In the genomic region with DNA sequence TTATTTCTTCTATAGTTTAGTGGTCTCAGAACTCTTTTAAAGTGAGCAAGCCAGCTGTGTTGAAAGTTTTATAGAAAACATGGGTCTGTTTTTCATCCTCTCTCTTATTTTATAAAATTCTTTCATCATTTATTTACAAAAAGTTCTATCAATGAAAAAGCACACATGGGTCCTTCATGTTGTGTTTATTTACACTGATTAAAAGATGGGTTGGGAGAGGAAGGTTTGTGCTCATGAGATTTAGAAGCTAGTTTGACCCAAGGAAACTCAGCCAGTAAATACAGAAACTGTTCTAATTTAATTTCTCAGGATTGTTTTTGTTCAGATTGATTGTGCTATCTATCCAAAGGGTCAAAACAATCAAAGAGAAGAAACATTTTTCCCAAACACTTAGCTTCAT, we compare ENCODE assay signal across 33 cellular contexts.
"Had no signal": no experiment of that assay in that cellular context is flagged by ENCODE, and none has a peak within 500 bp of the region (broad histone marks: within the 10 kb centered on the region; RNA-seq: fewer than 3 reads in every experiment).

No MANE protein-coding gene starts in this region.

- H3K27ac Mint-ChIP-seq: activated B cell treated with CpG ODN at 0.5 μM for 24 hours; activated CD8-positive, alpha-beta T cell treated with anti-CD3 and anti-CD28 coated beads for 36 hours; activated naive CD4-positive, alpha-beta T cell treated with anti-CD3 and anti-CD28 coated beads for 36 hours; activated naive CD4-positive, alpha-beta T cell treated with anti-CD3 and anti-CD28 coated beads, Interleukin-2, amount 50 U/mL, for 24 hours; activated naive CD8-positive, alpha-beta T cell treated with anti-CD3 and anti-CD28 coated beads, Interleukin-2, amount 10 ng/mL, durations not matched to agents 7 days and 5 days; activated T-helper 1 cell treated with anti-CD3 and anti-CD28 coated beads, Interleukin-12 subunit alpha, Interleukin-12 subunit beta, Interleukin-2, Interleukin-4 antibody, amounts not matched to agents 30 ng/mL and 10 ng/mL and 1 ng/mL, durations not matched to agents 14 hours and 24 hours and 36 hours; activated T-helper 2 cell treated with anti-CD3 and anti-CD28 coated beads, Interferon-gamma antibody, Interleukin-2, Interleukin-4, amounts not matched to agents 10 μg/mL and 5 μg/mL and 100 μg/mL, durations not matched to agents 14 hours and 24 hours and 36 hours; dendritic cell treated with granulocyte-macrophage colony-stimulating factor and Interleukin-4, amounts not matched to agents 40 ng/mL and 50 ng/mL, for 4 days; endodermal cell; T-helper 17 cell; T-helper 2 cell treated with Interferon-gamma antibody and Interleukin-4, amounts not matched to agents 5 μg/mL and 100 μg/mL, for 36 hours had no signal

- H3K27me3 ChIP-seq: brain microvascular endothelial cell, dorsolateral prefrontal cortex, esophagus muscularis mucosa, gastroesophageal sphincter had no signal

- DNase-seq: activated B cell treated with CpG ODN at 0.5 μM for 24 hours; activated CD4-positive, alpha-beta T cell treated with anti-CD3 and anti-CD28 coated beads for 48 hours; activated CD4-positive, alpha-beta T cell treated with anti-CD3 and anti-CD28 coated beads, Interleukin-2, amount 50 U/mL, for 1 hour; activated CD4-positive, alpha-beta T cell treated with anti-CD3 and anti-CD28 coated beads, Interleukin-2, amount 50 U/mL, for 48 hours; activated CD8-positive, alpha-beta memory T cell treated with anti-CD3 and anti-CD28 coated beads for 24 hours; activated CD8-positive, alpha-beta T cell treated with anti-CD3 and anti-CD28 coated beads for 36 hours; activated effector memory CD4-positive, alpha-beta T cell treated with anti-CD3 and anti-CD28 coated beads, Interleukin-2, amount 50 U/mL, for 16 hours; activated naive CD4-positive, alpha-beta T cell treated with anti-CD3 and anti-CD28 coated beads for 36 hours; activated naive CD8-positive, alpha-beta T cell treated with anti-CD3 and anti-CD28 coated beads, Interleukin-2, amount 10 ng/mL, durations not matched to agents 7 days and 5 days; activated T-cell treated with anti-CD3 and anti-CD28 coated beads, Interleukin-2, amount 50 U/mL, for 1 hour; activated T-cell treated with anti-CD3 and anti-CD28 coated beads, Interleukin-2, amount 50 U/mL, for 48 hours; amniotic stem cell; anterior cingulate cortex; brain microvascular endothelial cell; dorsolateral prefrontal cortex; effector memory CD4-positive, alpha-beta T cell; endodermal cell; erythroblast; foreskin melanocyte; T-helper 1 cell; T-helper 17 cell; T1000; WERI-Rb-1 had no signal

- H3K4me3 ChIP-seq: coronary artery, dorsolateral prefrontal cortex, esophagus muscularis mucosa, gastroesophageal sphincter had no signal

- H3K27ac ChIP-seq: brain microvascular endothelial cell, WERI-Rb-1 had no signal

- H3K9me3 Mint-ChIP-seq: activated B cell treated with CpG ODN at 0.5 μM for 24 hours; activated CD8-positive, alpha-beta T cell treated with anti-CD3 and anti-CD28 coated beads for 36 hours; activated naive CD4-positive, alpha-beta T cell treated with anti-CD3 and anti-CD28 coated beads for 36 hours; activated naive CD4-positive, alpha-beta T cell treated with anti-CD3 and anti-CD28 coated beads, Interleukin-2, amount 50 U/mL, for 24 hours; activated T-helper 1 cell treated with anti-CD3 and anti-CD28 coated beads, Interleukin-12 subunit alpha, Interleukin-12 subunit beta, Interleukin-2, Interleukin-4 antibody, amounts not matched to agents 30 ng/mL and 10 ng/mL and 1 ng/mL, durations not matched to agents 14 hours and 24 hours and 36 hours; activated T-helper 2 cell treated with anti-CD3 and anti-CD28 coated beads, Interferon-gamma antibody, Interleukin-2, Interleukin-4, amounts not matched to agents 10 μg/mL and 5 μg/mL and 100 μg/mL, durations not matched to agents 14 hours and 24 hours and 36 hours; central memory CD8-positive, alpha-beta T cell; dendritic cell treated with granulocyte-macrophage colony-stimulating factor and Interleukin-4, amounts not matched to agents 40 ng/mL and 50 ng/mL, for 4 days; endodermal cell; T-helper 2 cell treated with Interferon-gamma antibody and Interleukin-4, amounts not matched to agents 5 μg/mL and 100 μg/mL, for 36 hours had no signal

- H3K9me3 ChIP-seq: esophagus muscularis mucosa, gastroesophageal sphincter had no signal

- H3K36me3 ChIP-seq: brain microvascular endothelial cell, esophagus muscularis mucosa, gastroesophageal sphincter, WERI-Rb-1 had no signal

- H3K36me3 Mint-ChIP-seq: activated naive CD4-positive, alpha-beta T cell treated with anti-CD3 and anti-CD28 coated beads, Interleukin-2, amount 50 U/mL, for 24 hours had no signal

- ATAC-seq: activated CD4-positive, CD25-positive, alpha-beta regulatory T cell treated with anti-CD3 and anti-CD28 coated beads, Interleukin-2, amount 50 U/mL, for 24 hours; activated CD8-positive, alpha-beta T cell treated with anti-CD3 and anti-CD28 coated beads for 36 hours; gastroesophageal sphincter; T-helper 17 cell had no signal
